1 cellular context compared by ENCODE assay signal in the genomic region with DNA sequence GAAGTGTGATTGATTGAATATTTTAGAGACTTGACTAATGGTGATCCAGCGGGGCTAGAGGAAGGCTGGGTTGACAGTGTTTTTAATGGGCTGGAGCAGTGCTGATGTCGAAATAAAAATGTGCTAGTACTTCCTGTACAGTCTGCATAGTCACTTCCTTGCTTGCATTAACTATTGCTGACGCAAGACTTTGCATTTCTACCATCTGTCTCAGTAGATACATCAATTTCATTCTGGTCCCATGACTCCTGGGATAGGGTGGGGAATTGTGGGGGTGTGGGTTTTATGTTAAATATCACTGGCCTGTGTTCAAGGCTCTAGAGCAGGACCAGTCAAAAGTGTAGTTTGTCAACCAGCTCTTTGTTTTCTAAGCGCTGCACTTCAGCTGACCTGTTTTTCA.
TF ChIP-seq lines count a peak whose summit lies in the region.

No MANE protein-coding gene starts in this region.

TF ChIP-seq in SK-N-SH treated with all-trans-retinoic acid at 6 μM for 48 hours, 23 proteins besides CTCF, POLR2A, EP300 and RAD21 (continued from another document):
- TF ChIP-seq, protein P1, sequence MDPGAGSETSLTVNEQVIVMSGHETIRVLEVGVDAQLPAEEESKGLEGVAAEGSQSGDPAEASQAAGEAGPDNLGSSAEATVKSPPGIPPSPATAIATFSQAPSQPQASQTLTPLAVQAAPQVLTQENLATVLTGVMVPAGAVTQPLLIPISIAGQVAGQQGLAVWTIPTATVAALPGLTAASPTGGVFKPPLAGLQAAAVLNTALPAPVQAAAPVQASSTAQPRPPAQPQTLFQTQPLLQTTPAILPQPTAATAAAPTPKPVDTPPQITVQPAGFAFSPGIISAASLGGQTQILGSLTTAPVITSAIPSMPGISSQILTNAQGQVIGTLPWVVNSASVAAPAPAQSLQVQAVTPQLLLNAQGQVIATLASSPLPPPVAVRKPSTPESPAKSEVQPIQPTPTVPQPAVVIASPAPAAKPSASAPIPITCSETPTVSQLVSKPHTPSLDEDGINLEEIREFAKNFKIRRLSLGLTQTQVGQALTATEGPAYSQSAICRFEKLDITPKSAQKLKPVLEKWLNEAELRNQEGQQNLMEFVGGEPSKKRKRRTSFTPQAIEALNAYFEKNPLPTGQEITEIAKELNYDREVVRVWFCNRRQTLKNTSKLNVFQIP (CRISPR knock-in tag; IDR thresholded peaks at IDR 0.05; ENCODE audit: borderline replicate concordance, low read depth), result no peak
